In genomic region chr7:129742267-129742666, GRCh38 we compare ENCODE assay signal across 11 cellular contexts.
"Had no signal": no experiment of that assay in that cellular context is flagged by ENCODE, and none has a peak within 500 bp of the region (broad histone marks: within the 10 kb centered on the region; RNA-seq: fewer than 3 reads in every experiment).

No MANE protein-coding gene starts in this region.

- H3K27me3 ChIP-seq: esophagus muscularis mucosa, heart left ventricle, ovary, upper lobe of right lung had no signal

- H3K27me3 Mint-ChIP-seq: activated CD4-positive, alpha-beta memory T cell treated with anti-CD3 and anti-CD28 coated beads for 36 hours; stimulated activated naive CD8-positive, alpha-beta T cell treated with anti-CD3 and anti-CD28 coated beads, Interleukin-15, Interleukin-2, amounts not matched to agents 100 ng/mL and 50 ng/mL, for 24 hours had no signal

- H3K4me3 ChIP-seq: esophagus muscularis mucosa, heart left ventricle, ovary, upper lobe of right lung had no signal

- H3K9me3 ChIP-seq: esophagus muscularis mucosa, heart left ventricle, ovary, upper lobe of right lung had no signal

- H3K4me3 Mint-ChIP-seq: activated CD4-positive, alpha-beta memory T cell treated with anti-CD3 and anti-CD28 coated beads for 36 hours; stimulated activated naive CD8-positive, alpha-beta T cell treated with anti-CD3 and anti-CD28 coated beads, Interleukin-15, Interleukin-2, amounts not matched to agents 100 ng/mL and 50 ng/mL, for 24 hours had no signal

- H3K36me3 ChIP-seq: ovary had no signal

- DNase-seq: activated CD4-positive, alpha-beta memory T cell treated with anti-CD3 and anti-CD28 coated beads for 36 hours; activated gamma-delta T cell treated with Interleukin-2 at 50 U/mL for 16 hours; activated T-cell treated with anti-CD3 and anti-CD28 coated beads, Interleukin-2, amount 50 U/mL, for 48 hours; aorta; ovary; stimulated activated CD4-positive, alpha-beta T cell treated with anti-CD3 and anti-CD28 coated beads, Interleukin-15, amount 100 ng/mL, for 24 hours; stimulated activated CD4-positive, alpha-beta T cell treated with anti-CD3 and anti-CD28 coated beads, Interleukin-4, amount 100 ng/mL, for 24 hours; upper lobe of right lung had no signal

- ATAC-seq: upper lobe of right lung had no signal

- H3K27ac Mint-ChIP-seq: activated CD4-positive, alpha-beta memory T cell treated with anti-CD3 and anti-CD28 coated beads for 36 hours; stimulated activated naive CD8-positive, alpha-beta T cell treated with anti-CD3 and anti-CD28 coated beads, Interleukin-15, Interleukin-2, amounts not matched to agents 100 ng/mL and 50 ng/mL, for 24 hours had no signal

- H3K27ac ChIP-seq: esophagus muscularis mucosa, ovary, upper lobe of right lung had no signal

- H3K9me3 Mint-ChIP-seq: activated CD4-positive, alpha-beta memory T cell treated with anti-CD3 and anti-CD28 coated beads for 36 hours; stimulated activated naive CD8-positive, alpha-beta T cell treated with anti-CD3 and anti-CD28 coated beads, Interleukin-15, Interleukin-2, amounts not matched to agents 100 ng/mL and 50 ng/mL, for 24 hours had no signal
